In genomic region chr6:41426888-41427641, GRCh38 we compare ENCODE assay signal across 10 cellular contexts.
DNase-seq lines count a peak whose midpoint lies in the region; ATAC-seq and TF ChIP-seq lines count a peak whose summit lies in the region.
"Had no signal": no experiment of that assay in that cellular context is flagged by ENCODE, and none has a peak within 500 bp of the region (broad histone marks: within the 10 kb centered on the region; RNA-seq: fewer than 3 reads in every experiment).

No MANE protein-coding gene starts in this region.

- no peak for TF ChIP-seq EP300 in suprapubic skin (IDR thresholded peaks at IDR 0.05)

- no peak overlapping the region for H3K27ac Mint-ChIP-seq in MCF 10A (ENCODE audit: low read depth, unreplicated experiment)
- H3K27ac Mint-ChIP-seq: activated naive CD8-positive, alpha-beta T cell treated with anti-CD3 and anti-CD28 coated beads, Interleukin-2, amount 50 U/mL, for 24 hours had no signal

- peak overlapping the region; percentile 47 for H3K4me3 Mint-ChIP-seq in MCF 10A (ENCODE audit: unreplicated experiment)
- H3K4me3 Mint-ChIP-seq: activated naive CD8-positive, alpha-beta T cell treated with anti-CD3 and anti-CD28 coated beads, Interleukin-2, amount 50 U/mL, for 24 hours had no signal

- H3K9me3 ChIP-seq in HUES6 (ENCODE audit: control insufficient read depth, insufficient read depth, low read depth, low read length) (no peaks in the 10 kb centered on the region), right lobe of liver (no peaks in the 10 kb centered on the region), suprapubic skin (no peaks in the 10 kb centered on the region), adrenal gland (replicated peaks in 1 of 3) (no peaks in the 10 kb centered on the region)

- H3K27me3 ChIP-seq in HUES6 (ENCODE audit: control insufficient read depth, insufficient read depth, low read length) (peaks cover 91% of the 10 kb centered on the region), right lobe of liver (no peaks in the 10 kb centered on the region), suprapubic skin (peaks cover 12% of the 10 kb centered on the region), adrenal gland (peaks cover 25% of the 10 kb centered on the region)

- ATAC-seq in right lobe of liver, result no peak

- H3K4me1 ChIP-seq in HUES6 (ENCODE audit: control insufficient read depth, insufficient read depth, low read length) (peaks cover 42% of the 10 kb centered on the region), right lobe of liver (peaks cover 0 to 11% (median 0%) of the 10 kb centered on the region in 4 donors), suprapubic skin (peaks cover 46% of the 10 kb centered on the region), adrenal gland (replicated peaks in 1 of 2) (peaks cover 0 to 11% of the 10 kb centered on the region in 2 donors)

- no peaks in the 10 kb centered on the region for H3K9me3 Mint-ChIP-seq in MCF 10A (ENCODE audit: unreplicated experiment)
- H3K9me3 Mint-ChIP-seq: activated naive CD8-positive, alpha-beta T cell treated with anti-CD3 and anti-CD28 coated beads, Interleukin-2, amount 50 U/mL, for 24 hours had no signal

- peaks cover 6% of the 10 kb centered on the region for H3K4me1 Mint-ChIP-seq in MCF 10A (ENCODE audit: insufficient read depth, unreplicated experiment)

- H3K36me3 ChIP-seq in HUES6 (ENCODE audit: control insufficient read depth, insufficient read depth, low read length), result no peaks in the 10 kb centered on the region
- no peaks in the 10 kb centered on the region for H3K36me3 ChIP-seq in right lobe of liver
- no peaks in the 10 kb centered on the region for H3K36me3 ChIP-seq in suprapubic skin
- no peaks in the 10 kb centered on the region for H3K36me3 ChIP-seq in adrenal gland (replicated peaks in 1 of 2)

- intact Hi-C loops in MCF 10A (cut with micrococcal nuclease), result no loop called here
- intact Hi-C loops in right lobe of liver (cut with DNase I), result loop anchor here in 1 of 2 donors (10.0 kb wide), 1 partner anchor 168 kb away; no protein-coding TSS in a partner anchor
- intact Hi-C loops in adrenal gland (cut with DNase I), result loop anchor here in 1 of 2 donors (10.0 kb wide), 1 partner anchor 258 kb away; no protein-coding TSS in a partner anchor

- in situ Hi-C loops in GM13976 (cut with MboI; ENCODE audit: low sequenced_read_pairs, unreplicated experiment), result no loop called here

- TF ChIP-seq CTCF in MCF 10A (IDR thresholded peaks at IDR 0.05; ENCODE audit: unreplicated experiment) (no peak), right lobe of liver (IDR thresholded peaks at IDR 0.05) (no peak), suprapubic skin (IDR thresholded peaks at IDR 0.05) (no peak), adrenal gland (IDR thresholded peaks at IDR 0.05) (no peak), GM13976 (IDR thresholded peaks at IDR 0.05; ENCODE audit: borderline replicate concordance, control extremely low read depth, extremely low read depth, insufficient read depth, missing control alignments) (no peak)

- 26% methylated on average over 16 of the region's 30 CpGs for WGBS in right lobe of liver (ENCODE audit: insufficient coverage, low coverage, low lambda C conversion rate, missing lambda C conversion rate)
- WGBS in suprapubic skin, result 53% methylated on average over 20 of the region's 30 CpGs
- 40 to 57% (median 47%) methylated on average over 26 to 30 of the region's 30 CpGs for WGBS in adrenal gland, 4 donors

- POLR2A ChIA-PET in MCF 10A (lab: Yijun Ruan, JAX), result no interaction called here

- no peak overlapping the region for H3K27ac ChIP-seq in HUES6 (ENCODE audit: low read depth, low read length)
- no peak overlapping the region for H3K27ac ChIP-seq in right lobe of liver
- H3K27ac ChIP-seq in suprapubic skin, result no peak overlapping the region
- H3K27ac ChIP-seq in adrenal gland, result peak overlapping the region in 1 of 5 donors; percentile 74

- H3K27me3 Mint-ChIP-seq in MCF 10A (ENCODE audit: insufficient read depth, unreplicated experiment), result peaks cover 11% of the 10 kb centered on the region

- CTCF ChIA-PET in MCF 10A (lab: Yijun Ruan, JAX), result interaction anchor here (0.7 to 8.2 kb wide), 6 partner anchors 10 to 359 kb away, joined by 3 to 139 read pairs (median 3); no protein-coding TSS in a partner anchor

- DNase-seq in MCF 10A (ENCODE audit: unreplicated experiment) (no peak), right lobe of liver (no peak), suprapubic skin (ENCODE audit: low spot score in 2 of 2) (no peak), DMS114 treated with DMSO at 0.1 percent for 48 hours (lab: John Stamatoyannopoulos, UW; ENCODE audit: unreplicated experiment) (no peak), HuH-7 (ENCODE audit: low spot score) (no peak), adrenal gland (no peak), GM13976 (ENCODE audit: low spot score) (no peak)
- DNase-seq: NCI-H446 had no signal

- no TSS peak for BruUV-seq in MCF 10A (replicated peaks; lab: Mats Ljungman, UMichigan)

- H3K36me3 Mint-ChIP-seq in MCF 10A (ENCODE audit: insufficient read depth, unreplicated experiment), result no peaks in the 10 kb centered on the region

- H3K9ac ChIP-seq in HUES6 (ENCODE audit: low read length), result no peak overlapping the region

- H3K4me3 ChIP-seq in HUES6 (ENCODE audit: low read depth, low read length) (peak overlapping the region; percentile 60), right lobe of liver (peak overlapping the region in 2 of 3 donors; percentile 47 to 58), suprapubic skin (peak overlapping the region; percentile 57), adrenal gland (peak overlapping the region in 1 of 4 donors; percentile 49)

- no peak for TF ChIP-seq POLR2A in right lobe of liver (IDR thresholded peaks at IDR 0.05)
- no peak for TF ChIP-seq POLR2A in suprapubic skin (IDR thresholded peaks at IDR 0.05)
- no peak for TF ChIP-seq POLR2A in adrenal gland (IDR thresholded peaks at IDR 0.05)
